ENCODE assay signal across 13 cellular contexts in the genomic region with DNA sequence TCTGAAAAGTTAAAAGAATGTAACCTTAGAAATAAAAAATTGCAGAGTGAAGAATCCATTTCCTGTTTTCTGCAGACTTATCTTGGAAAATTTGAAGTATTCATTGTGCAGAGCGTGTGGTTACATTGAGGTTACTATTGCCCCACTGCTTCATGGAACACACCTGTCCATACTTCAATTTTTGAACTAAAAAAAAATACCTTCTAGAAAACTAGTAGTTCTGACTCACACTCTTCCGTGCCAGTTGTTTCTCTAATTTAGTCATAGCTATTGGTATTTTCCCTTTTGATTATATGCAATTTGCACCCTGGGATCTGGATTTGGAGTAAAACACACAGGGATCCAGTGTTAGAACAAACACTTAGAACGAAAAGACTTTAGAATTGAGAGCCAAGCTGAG.
DNase-seq lines count a peak whose midpoint lies in the region; ATAC-seq, FAIRE-seq and TF ChIP-seq lines count a peak whose summit lies in the region.
"Had no signal": no experiment of that assay in that cellular context is flagged by ENCODE, and none has a peak within 500 bp of the region (broad histone marks: within the 10 kb centered on the region; RNA-seq: fewer than 3 reads in every experiment).

No MANE protein-coding gene starts in this region.

- H3K4me1 ChIP-seq in OCI-LY7 (ENCODE audit: insufficient read depth, low read length, poor library complexity, severe bottlenecking) = no peaks in the 10 kb centered on the region

- H3K27ac ChIP-seq in OCI-LY7 (ENCODE audit: low read depth, low read length, poor library complexity, severe bottlenecking) = no peak overlapping the region
- H3K27ac ChIP-seq: epithelial cell of prostate, HL-60 had no signal

- H3K4me3 ChIP-seq in cardiac fibroblast (replicated peaks in 1 of 2; ENCODE audit: low read depth in 2 of 2, low read length in 2 of 2) = no peak overlapping the region
- H3K4me3 ChIP-seq in OCI-LY7 (ENCODE audit: low read depth, low read length, poor library complexity, severe bottlenecking) = no peak overlapping the region

- FAIRE-seq in GM18507 (lab: Jason Lieb, UNC) = peak; percentile 41

- intact Hi-C loops in OCI-LY7 (cut with micrococcal nuclease; ENCODE audit: unreplicated experiment) = no loop called here

- BruUV-seq in OCI-LY7 (replicated peaks; lab: Mats Ljungman, UMichigan) = no TSS peak

- H3K9me2 ChIP-seq in OCI-LY7 (ENCODE audit: insufficient read depth, low read length) = no peaks in the 10 kb centered on the region

- CTCF ChIA-PET in OCI-LY7 (lab: Charles Lee; ENCODE audit: unreplicated experiment) = no interaction called here

- peak; percentile 60 for ATAC-seq in GM19467 (IDR thresholded peaks at IDR 0.05; ENCODE audit: unreplicated experiment)
- ATAC-seq in HG03565 (IDR thresholded peaks at IDR 0.05; ENCODE audit: unreplicated experiment) = peak; percentile 80

- H3K36me3 ChIP-seq in OCI-LY7 (ENCODE audit: insufficient read depth, low read length) = no peaks in the 10 kb centered on the region

- H4K20me1 ChIP-seq in OCI-LY7 (ENCODE audit: insufficient read depth, low read length) = no peaks in the 10 kb centered on the region

- POLR2A ChIA-PET in OCI-LY7 (lab: Charles Lee) = no interaction called here

- no peaks in the 10 kb centered on the region for H3K9me3 ChIP-seq in OCI-LY7 (ENCODE audit: low read length)

- no peak for TF ChIP-seq CTCF in cardiac fibroblast (IDR thresholded peaks at IDR 0.05; ENCODE audit: low read depth, low read length)
- TF ChIP-seq CTCF in OCI-LY7 (conservative IDR thresholded peaks at IDR 0.05; ENCODE audit: low read length) = no peak

- no peak overlapping the region for H2AFZ ChIP-seq in OCI-LY7 (ENCODE audit: low read length)

- H3K4me2 ChIP-seq in OCI-LY7 (ENCODE audit: low read length) = no peak overlapping the region

- H3K79me2 ChIP-seq in OCI-LY7 (ENCODE audit: insufficient read depth, low read depth, low read length) = no peaks in the 10 kb centered on the region

- DNase-seq in GM18507 (ENCODE audit: extremely low spot score, insufficient read length, low read depth) (no peak), cardiac fibroblast (ENCODE audit: low read depth in 2 of 2) (peak; percentile 23 to 61), NCI-H1048 (lab: John Stamatoyannopoulos, UW) (no peak), NOMO-1 treated with DMSO at 0.1 percent for 48 hours (lab: John Stamatoyannopoulos, UW; ENCODE audit: unreplicated experiment) (no peak), epidermal melanocyte (ENCODE audit: insufficient read length, low spot score) (no peak), OCI-LY7 (ENCODE audit: low spot score) (no peak)
- DNase-seq: islet precursor cell, nephron progenitor cell, T-helper 9 cell had no signal

Comparison
In these comparisons a context has a peak if more than half of its experiments do, and no peak if none do; other contexts are left out.
1. DNase-seq: peak in cardiac fibroblast (2 of 2); none in GM18507 (single experiment), NCI-H1048 (single experiment), NOMO-1 treated with DMSO at 0.1 percent for 48 hours (single experiment), epidermal melanocyte (single experiment) and OCI-LY7 (single experiment).